Comparison of ENCODE assay signal across 1 cellular context in genomic region chr16:86575754-86576557, GRCh38.
TF ChIP-seq lines count a peak whose summit lies in the region.

No MANE protein-coding gene starts in this region.

TF ChIP-seq in K562, 482 proteins besides CTCF, POLR2A, EP300 and RAD21 (continued from another document and continues in another):
- TF ChIP-seq ZFP91 (CRISPR knock-in tag; IDR thresholded peaks at IDR 0.05) (no peak), CCAR2 (IDR thresholded peaks at IDR 0.05; ENCODE audit: low read depth, low read length) (no peak), SIRT6 (IDR thresholded peaks at IDR 0.05; ENCODE audit: low read depth, low read length) (no peak), RFX7 (CRISPR knock-in tag; IDR thresholded peaks at IDR 0.05) (no peak), NFRKB (IDR thresholded peaks at IDR 0.05; ENCODE audit: low read depth) (no peak), SMARCA4 (IDR thresholded peaks at IDR 0.05) (peak; percentile 66), ZNF436 (CRISPR knock-in tag; IDR thresholded peaks at IDR 0.05) (no peak), POLR2AphosphoS5 (IDR thresholded peaks at IDR 0.05; ENCODE audit: control insufficient read depth, insufficient read depth, low read depth, low read length) (no peak), SAFB2 (IDR thresholded peaks at IDR 0.05; ENCODE audit: borderline replicate concordance, low read depth, low read length, severe bottlenecking) (no peak), ZNF764 (CRISPR knock-in tag; IDR thresholded peaks at IDR 0.05; ENCODE audit: low read depth) (no peak), ZNF23 (CRISPR knock-in tag; IDR thresholded peaks at IDR 0.05) (no peak), MED1 (CRISPR knock-in tag; IDR thresholded peaks at IDR 0.05; ENCODE audit: borderline replicate concordance) (no peak), E2F3 (CRISPR knock-in tag; IDR thresholded peaks at IDR 0.05) (no peak), NFATC3 (IDR thresholded peaks at IDR 0.05) (no peak), CREBBP (IDR thresholded peaks at IDR 0.05; ENCODE audit: low read depth, low read length) (no peak), MCM2 (IDR thresholded peaks at IDR 0.05; ENCODE audit: low read depth) (no peak), SETDB1 (IDR thresholded peaks at IDR 0.05; ENCODE audit: low read length) (no peak), TRIM28 (IDR thresholded peaks at IDR 0.05) (no peak), ZNF217 (CRISPR knock-in tag; IDR thresholded peaks at IDR 0.05) (no peak), SNIP1 (IDR thresholded peaks at IDR 0.05; ENCODE audit: low read depth) (no peak), HMG20B (CRISPR knock-in tag; IDR thresholded peaks at IDR 0.05) (no peak), ZNF165 (CRISPR knock-in tag; IDR thresholded peaks at IDR 0.05; ENCODE audit: borderline replicate concordance) (no peak), MTF1 (CRISPR knock-in tag; IDR thresholded peaks at IDR 0.05; ENCODE audit: borderline replicate concordance) (no peak), HNRNPH1 (optimal IDR thresholded peaks at IDR 0.05; ENCODE audit: low read depth, low read length) (no peak), C11orf30 (IDR thresholded peaks at IDR 0.05; ENCODE audit: low read depth) (no peak), ID3 (CRISPR knock-in tag; IDR thresholded peaks at IDR 0.05) (no peak), ID3 (tag; IDR thresholded peaks at IDR 0.05) (no peak), ZSCAN32 (CRISPR knock-in tag; IDR thresholded peaks at IDR 0.05) (no peak), CCNT2 (IDR thresholded peaks at IDR 0.05; ENCODE audit: borderline replicate concordance, extremely low read depth, insufficient read length, low read depth, low read length) (no peak), MXI1 (IDR thresholded peaks at IDR 0.05; ENCODE audit: low read depth, low read length) (no peak), KDM1A (IDR thresholded peaks at IDR 0.05) (0 out of 4 replicates have a peak, but pooled peaks of 1 of the 2 experiments have one; percentile 40), HEY1 (CRISPR knock-in tag; IDR thresholded peaks at IDR 0.05; ENCODE audit: borderline replicate concordance) (no peak), U2AF2 (optimal IDR thresholded peaks at IDR 0.05; ENCODE audit: low read depth, low read length) (no peak), HOMEZ (CRISPR knock-in tag; IDR thresholded peaks at IDR 0.05) (no peak), GABPB1 (CRISPR knock-in tag; IDR thresholded peaks at IDR 0.05) (peak; percentile 36; the same call in 1 of the 2 replicates), ZNF184 (CRISPR knock-in tag; IDR thresholded peaks at IDR 0.05) (no peak), CREB3 (tag; conservative IDR thresholded peaks at IDR 0.05; ENCODE audit: low read depth) (no peak), PML (IDR thresholded peaks at IDR 0.05; ENCODE audit: low read length) (no peak), FOXM1 (IDR thresholded peaks at IDR 0.05; ENCODE audit: low read depth) (no peak), FOXM1 (CRISPR knock-in tag; IDR thresholded peaks at IDR 0.05; ENCODE audit: low read depth) (no peak), ZNF75A (CRISPR knock-in tag; IDR thresholded peaks at IDR 0.05) (no peak), STAT5B (CRISPR knock-in tag; IDR thresholded peaks at IDR 0.05) (no peak), POLR2G (IDR thresholded peaks at IDR 0.05; ENCODE audit: low read depth, low read length) (no peak), ETV1 (tag; conservative IDR thresholded peaks at IDR 0.05; ENCODE audit: low read depth) (peak; percentile 73)
- TF ChIP-seq, protein P1, sequence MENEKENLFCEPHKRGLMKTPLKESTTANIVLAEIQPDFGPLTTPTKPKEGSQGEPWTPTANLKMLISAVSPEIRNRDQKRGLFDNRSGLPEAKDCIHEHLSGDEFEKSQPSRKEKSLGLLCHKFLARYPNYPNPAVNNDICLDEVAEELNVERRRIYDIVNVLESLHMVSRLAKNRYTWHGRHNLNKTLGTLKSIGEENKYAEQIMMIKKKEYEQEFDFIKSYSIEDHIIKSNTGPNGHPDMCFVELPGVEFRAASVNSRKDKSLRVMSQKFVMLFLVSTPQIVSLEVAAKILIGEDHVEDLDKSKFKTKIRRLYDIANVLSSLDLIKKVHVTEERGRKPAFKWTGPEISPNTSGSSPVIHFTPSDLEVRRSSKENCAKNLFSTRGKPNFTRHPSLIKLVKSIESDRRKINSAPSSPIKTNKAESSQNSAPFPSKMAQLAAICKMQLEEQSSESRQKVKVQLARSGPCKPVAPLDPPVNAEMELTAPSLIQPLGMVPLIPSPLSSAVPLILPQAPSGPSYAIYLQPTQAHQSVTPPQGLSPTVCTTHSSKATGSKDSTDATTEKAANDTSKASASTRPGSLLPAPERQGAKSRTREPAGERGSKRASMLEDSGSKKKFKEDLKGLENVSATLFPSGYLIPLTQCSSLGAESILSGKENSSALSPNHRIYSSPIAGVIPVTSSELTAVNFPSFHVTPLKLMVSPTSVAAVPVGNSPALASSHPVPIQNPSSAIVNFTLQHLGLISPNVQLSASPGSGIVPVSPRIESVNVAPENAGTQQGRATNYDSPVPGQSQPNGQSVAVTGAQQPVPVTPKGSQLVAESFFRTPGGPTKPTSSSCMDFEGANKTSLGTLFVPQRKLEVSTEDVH (IDR thresholded peaks at IDR 0.05; ENCODE audit: low read depth, partially characterized antibody), result no peak
- TF ChIP-seq, protein P2, sequence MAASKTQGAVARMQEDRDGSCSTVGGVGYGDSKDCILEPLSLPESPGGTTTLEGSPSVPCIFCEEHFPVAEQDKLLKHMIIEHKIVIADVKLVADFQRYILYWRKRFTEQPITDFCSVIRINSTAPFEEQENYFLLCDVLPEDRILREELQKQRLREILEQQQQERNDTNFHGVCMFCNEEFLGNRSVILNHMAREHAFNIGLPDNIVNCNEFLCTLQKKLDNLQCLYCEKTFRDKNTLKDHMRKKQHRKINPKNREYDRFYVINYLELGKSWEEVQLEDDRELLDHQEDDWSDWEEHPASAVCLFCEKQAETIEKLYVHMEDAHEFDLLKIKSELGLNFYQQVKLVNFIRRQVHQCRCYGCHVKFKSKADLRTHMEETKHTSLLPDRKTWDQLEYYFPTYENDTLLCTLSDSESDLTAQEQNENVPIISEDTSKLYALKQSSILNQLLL (CRISPR knock-in tag; IDR thresholded peaks at IDR 0.05; ENCODE audit: borderline replicate concordance), result no peak
- TF ChIP-seq, protein P3, sequence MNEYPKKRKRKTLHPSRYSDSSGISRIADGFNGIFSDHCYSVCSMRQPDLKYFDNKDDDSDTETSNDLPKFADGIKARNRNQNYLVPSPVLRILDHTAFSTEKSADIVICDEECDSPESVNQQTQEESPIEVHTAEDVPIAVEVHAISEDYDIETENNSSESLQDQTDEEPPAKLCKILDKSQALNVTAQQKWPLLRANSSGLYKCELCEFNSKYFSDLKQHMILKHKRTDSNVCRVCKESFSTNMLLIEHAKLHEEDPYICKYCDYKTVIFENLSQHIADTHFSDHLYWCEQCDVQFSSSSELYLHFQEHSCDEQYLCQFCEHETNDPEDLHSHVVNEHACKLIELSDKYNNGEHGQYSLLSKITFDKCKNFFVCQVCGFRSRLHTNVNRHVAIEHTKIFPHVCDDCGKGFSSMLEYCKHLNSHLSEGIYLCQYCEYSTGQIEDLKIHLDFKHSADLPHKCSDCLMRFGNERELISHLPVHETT (CRISPR knock-in tag; conservative IDR thresholded peaks at IDR 0.05 in 1 of 2, IDR thresholded peaks at IDR 0.05 in 1 of 2), result no peak
- TF ChIP-seq, protein P4, sequence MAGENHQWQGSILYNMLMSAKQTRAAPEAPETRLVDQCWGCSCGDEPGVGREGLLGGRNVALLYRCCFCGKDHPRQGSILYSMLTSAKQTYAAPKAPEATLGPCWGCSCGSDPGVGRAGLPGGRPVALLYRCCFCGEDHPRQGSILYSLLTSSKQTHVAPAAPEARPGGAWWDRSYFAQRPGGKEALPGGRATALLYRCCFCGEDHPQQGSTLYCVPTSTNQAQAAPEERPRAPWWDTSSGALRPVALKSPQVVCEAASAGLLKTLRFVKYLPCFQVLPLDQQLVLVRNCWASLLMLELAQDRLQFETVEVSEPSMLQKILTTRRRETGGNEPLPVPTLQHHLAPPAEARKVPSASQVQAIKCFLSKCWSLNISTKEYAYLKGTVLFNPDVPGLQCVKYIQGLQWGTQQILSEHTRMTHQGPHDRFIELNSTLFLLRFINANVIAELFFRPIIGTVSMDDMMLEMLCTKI (IDR thresholded peaks at IDR 0.05; ENCODE audit: partially characterized antibody), result no peak
